In the genomic region with DNA sequence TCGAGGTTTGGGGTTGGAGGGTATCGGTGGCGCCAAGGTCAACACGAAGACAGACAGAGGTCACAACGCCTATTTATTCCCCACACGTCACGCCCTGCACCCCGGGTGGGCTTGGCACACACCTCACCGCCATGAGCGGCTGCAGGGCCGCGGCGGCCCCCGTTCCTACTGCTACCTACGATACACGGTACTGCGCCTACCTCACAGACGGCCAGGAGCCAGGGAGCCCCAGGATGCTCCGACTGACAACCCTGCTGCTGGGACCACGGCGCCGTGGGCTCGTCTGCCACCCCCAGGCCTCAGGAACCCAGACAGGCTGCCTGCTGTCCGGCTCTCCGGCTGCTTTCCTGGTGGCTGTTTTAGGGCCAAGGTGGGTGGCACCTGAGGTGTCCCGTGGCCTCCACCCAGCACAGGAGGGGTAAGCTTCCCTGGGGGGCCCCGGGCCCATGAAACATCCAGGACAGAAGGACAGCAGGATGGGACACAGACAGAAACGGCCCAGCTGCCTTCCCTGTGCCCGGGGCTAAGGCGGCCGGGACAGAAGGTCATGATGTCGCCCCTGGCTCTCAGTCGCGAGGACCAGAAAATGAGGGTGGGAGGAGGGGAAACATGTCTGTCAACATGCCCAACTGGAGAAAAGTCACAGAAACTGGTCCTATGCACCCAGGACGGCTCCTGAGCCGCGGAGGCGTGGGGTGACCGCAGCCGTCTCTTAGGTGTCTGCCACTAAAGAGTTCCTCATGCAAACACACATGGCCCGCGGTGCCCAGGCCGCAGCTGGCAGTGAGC, we compare ENCODE assay signal across 1 cellular context.
A peak's percentile ranks its signal among the peaks of the same experiment; 100 is the strongest.
TF ChIP-seq lines count a peak whose summit lies in the region.

No MANE protein-coding gene starts in this region.

TF ChIP-seq in K562, 482 proteins besides CTCF, POLR2A, EP300 and RAD21:
- TF ChIP-seq ATF1 (CRISPR knock-in tag; IDR thresholded peaks at IDR 0.05): no peak
- no peak for TF ChIP-seq ATF1 (tag; IDR thresholded peaks at IDR 0.05)
- peak; percentile 89 for TF ChIP-seq RBM22 (IDR thresholded peaks at IDR 0.05; ENCODE audit: low read depth, low read length, poor library complexity, severe bottlenecking)
- peak; percentile 66 for TF ChIP-seq POLR2G (IDR thresholded peaks at IDR 0.05; ENCODE audit: low read depth, low read length)
- TF ChIP-seq, protein P1, sequence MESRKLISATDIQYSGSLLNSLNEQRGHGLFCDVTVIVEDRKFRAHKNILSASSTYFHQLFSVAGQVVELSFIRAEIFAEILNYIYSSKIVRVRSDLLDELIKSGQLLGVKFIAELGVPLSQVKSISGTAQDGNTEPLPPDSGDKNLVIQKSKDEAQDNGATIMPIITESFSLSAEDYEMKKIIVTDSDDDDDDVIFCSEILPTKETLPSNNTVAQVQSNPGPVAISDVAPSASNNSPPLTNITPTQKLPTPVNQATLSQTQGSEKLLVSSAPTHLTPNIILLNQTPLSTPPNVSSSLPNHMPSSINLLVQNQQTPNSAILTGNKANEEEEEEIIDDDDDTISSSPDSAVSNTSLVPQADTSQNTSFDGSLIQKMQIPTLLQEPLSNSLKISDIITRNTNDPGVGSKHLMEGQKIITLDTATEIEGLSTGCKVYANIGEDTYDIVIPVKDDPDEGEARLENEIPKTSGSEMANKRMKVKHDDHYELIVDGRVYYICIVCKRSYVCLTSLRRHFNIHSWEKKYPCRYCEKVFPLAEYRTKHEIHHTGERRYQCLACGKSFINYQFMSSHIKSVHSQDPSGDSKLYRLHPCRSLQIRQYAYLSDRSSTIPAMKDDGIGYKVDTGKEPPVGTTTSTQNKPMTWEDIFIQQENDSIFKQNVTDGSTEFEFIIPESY (CRISPR knock-in tag; IDR thresholded peaks at IDR 0.05): peak; percentile 45; the same call in 1 of the 2 replicates
